In the genomic region with DNA sequence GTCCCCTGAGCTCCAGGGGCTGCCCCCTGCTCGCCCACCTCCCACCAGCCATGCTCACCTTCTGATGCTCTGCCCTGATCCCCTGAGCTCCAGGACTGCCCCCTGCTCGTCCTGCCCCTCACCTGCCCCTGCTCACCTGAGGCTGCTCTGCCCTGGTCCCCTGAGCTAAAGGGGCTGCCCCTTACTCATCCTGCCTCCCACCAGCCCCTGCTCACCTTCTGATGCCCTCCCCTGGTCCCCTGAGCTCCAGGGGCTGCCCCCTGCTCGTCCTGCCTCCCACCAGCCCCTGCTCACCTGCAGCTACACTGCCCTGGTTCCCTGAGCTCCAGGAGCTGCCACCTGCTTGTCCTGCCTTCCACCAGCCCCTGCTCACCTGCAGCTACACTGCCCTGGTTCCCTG, we compare ENCODE assay signal across 24 cellular contexts.
"Had no signal": no experiment of that assay in that cellular context is flagged by ENCODE, and none has a peak within 500 bp of the region (broad histone marks: within the 10 kb centered on the region; RNA-seq: fewer than 3 reads in every experiment).

No MANE protein-coding gene starts in this region.

- H3K4me1 ChIP-seq: breast epithelium had no signal

- H3K36me3 ChIP-seq: breast epithelium had no signal

- H3K36me3 Mint-ChIP-seq: activated naive CD4-positive, alpha-beta T cell treated with anti-CD3 and anti-CD28 coated beads, Interleukin-2, amount 10 ng/mL, durations not matched to agents 7 days and 5 days; activated naive CD8-positive, alpha-beta T cell treated with anti-CD3 and anti-CD28 coated beads, Interleukin-2, amount 10 ng/mL, durations not matched to agents 7 days and 5 days had no signal

- H3K27ac Mint-ChIP-seq: activated CD4-positive, alpha-beta memory T cell treated with anti-CD3 and anti-CD28 coated beads, Interleukin-2, amount 10 ng/mL, durations not matched to agents 7 days and 5 days; activated naive CD4-positive, alpha-beta T cell treated with anti-CD3 and anti-CD28 coated beads, Interleukin-2, amount 10 ng/mL, durations not matched to agents 7 days and 5 days; activated naive CD8-positive, alpha-beta T cell treated with anti-CD3 and anti-CD28 coated beads, Interleukin-2, amount 10 ng/mL, durations not matched to agents 7 days and 5 days; activated T-helper 17 cell treated with anti-CD3 and anti-CD28 coated beads, Interleukin-2, amount 50 U/mL, for 72 hours; T-cell had no signal

- H2AFZ ChIP-seq: PC-9 had no signal

- DNase-seq: activated CD4-positive, alpha-beta memory T cell treated with anti-CD3 and anti-CD28 coated beads, Interleukin-2, amount 10 ng/mL, durations not matched to agents 7 days and 5 days; activated CD4-positive, alpha-beta T cell treated with anti-CD3 and anti-CD28 coated beads, Interleukin-2, amount 10 ng/mL, durations not matched to agents 7 days and 5 days; activated CD4-positive, CD25-positive, alpha-beta regulatory T cell; activated gamma-delta T cell treated with Interleukin-2 at 50 U/mL for 16 hours; activated naive CD4-positive, alpha-beta T cell treated with anti-CD3 and anti-CD28 coated beads, Interleukin-2, amount 10 ng/mL, durations not matched to agents 7 days and 5 days; activated naive CD8-positive, alpha-beta T cell treated with anti-CD3 and anti-CD28 coated beads, Interleukin-2, amount 10 ng/mL, durations not matched to agents 7 days and 5 days; activated T-cell treated with anti-CD3 and anti-CD28 coated beads for 4 hours; activated T-cell treated with anti-CD3 and anti-CD28 coated beads, Interleukin-2, amount 50 U/mL, for 48 hours; aorta; MV-4-11; NCI-H1092 treated with DMSO at 0.1 percent for 48 hours; NCI-H1417 treated with DMSO at 0.1 percent for 48 hours; NCI-H1694; NCI-H2029; NCI-H2107; NCI-H510A treated with DMSO at 0.1 percent for 48 hours; SIG-M5; T-cell; T-helper 2 cell; T1000 had no signal

- H3K4me3 Mint-ChIP-seq: activated CD4-positive, alpha-beta memory T cell treated with anti-CD3 and anti-CD28 coated beads, Interleukin-2, amount 10 ng/mL, durations not matched to agents 7 days and 5 days; activated CD4-positive, alpha-beta T cell treated with anti-CD3 and anti-CD28 coated beads, Interleukin-2, amount 10 ng/mL, durations not matched to agents 7 days and 5 days; activated naive CD4-positive, alpha-beta T cell treated with anti-CD3 and anti-CD28 coated beads, Interleukin-2, amount 10 ng/mL, durations not matched to agents 7 days and 5 days; activated naive CD8-positive, alpha-beta T cell treated with anti-CD3 and anti-CD28 coated beads, Interleukin-2, amount 10 ng/mL, durations not matched to agents 7 days and 5 days; activated T-helper 17 cell treated with anti-CD3 and anti-CD28 coated beads, Interleukin-2, amount 50 U/mL, for 72 hours; T-cell had no signal

- H3K4me1 Mint-ChIP-seq: activated CD4-positive, alpha-beta memory T cell treated with anti-CD3 and anti-CD28 coated beads, Interleukin-2, amount 10 ng/mL, durations not matched to agents 7 days and 5 days; activated CD4-positive, alpha-beta T cell treated with anti-CD3 and anti-CD28 coated beads, Interleukin-2, amount 10 ng/mL, durations not matched to agents 7 days and 5 days; activated naive CD8-positive, alpha-beta T cell treated with anti-CD3 and anti-CD28 coated beads, Interleukin-2, amount 10 ng/mL, durations not matched to agents 7 days and 5 days; activated T-helper 17 cell treated with anti-CD3 and anti-CD28 coated beads, Interleukin-2, amount 50 U/mL, for 72 hours had no signal

- ATAC-seq: activated T-helper 17 cell treated with anti-CD3 and anti-CD28 coated beads, Interleukin-2, amount 50 U/mL, for 72 hours; T-cell had no signal

- H3K9ac ChIP-seq: KMS-11 had no signal

- H3K4me2 ChIP-seq: KMS-11, PC-9 had no signal

- H3K27me3 Mint-ChIP-seq: activated CD4-positive, alpha-beta T cell treated with anti-CD3 and anti-CD28 coated beads, Interleukin-2, amount 10 ng/mL, durations not matched to agents 7 days and 5 days had no signal

- H3K27ac ChIP-seq: breast epithelium, KMS-11, PC-9 had no signal

- H3K4me3 ChIP-seq: breast epithelium, PC-9 had no signal
